ENCODE assay signal across 19 cellular contexts in the genomic region with DNA sequence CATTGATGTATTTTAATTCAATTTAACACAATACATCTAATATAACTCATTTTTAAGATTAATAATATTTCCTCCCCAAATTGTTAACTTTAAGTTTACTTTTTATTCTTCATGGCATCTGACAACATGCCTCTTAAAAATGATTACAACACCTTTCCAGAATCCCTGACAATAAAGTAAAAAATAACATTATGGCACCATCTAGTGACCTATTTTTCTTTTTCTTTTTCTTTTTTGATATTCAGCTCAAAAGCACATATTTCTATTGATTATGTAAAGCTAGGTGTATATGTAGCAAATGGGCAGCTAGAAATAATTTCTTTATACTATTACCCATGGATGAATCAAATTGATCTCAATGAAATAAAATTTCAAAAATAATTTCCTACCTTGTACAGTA.
DNase-seq lines count a peak whose midpoint lies in the region; ATAC-seq, FAIRE-seq and TF ChIP-seq lines count a peak whose summit lies in the region.
"Had no signal": no experiment of that assay in that cellular context is flagged by ENCODE, and none has a peak within 500 bp of the region (broad histone marks: within the 10 kb centered on the region; RNA-seq: fewer than 3 reads in every experiment).

No MANE protein-coding gene starts in this region.

- ATAC-seq in GM18868 (IDR thresholded peaks at IDR 0.05; ENCODE audit: unreplicated experiment) (peak; percentile 25), HG03442 (IDR thresholded peaks at IDR 0.05; ENCODE audit: unreplicated experiment) (no peak)
- ATAC-seq: left cardiac atrium had no signal

- FAIRE-seq in islet of Langerhans (lab: Jason Lieb, UNC) (peak; percentile 85), GM12891 (lab: Jason Lieb, UNC) (no peak)

- in situ Hi-C loops in ACHN (cut with HindIII; ENCODE audit: low pct_ligation_motif_present, low pct_unique_long_range_greater_than_20kb, low sequenced_read_pairs), result no loop called here
- in situ Hi-C loops in transverse colon (cut with MboI; ENCODE audit: low pct_ligation_motif_present in 1 of 4, low pct_unique_long_range_greater_than_20kb in 1 of 4, low sequenced_read_pairs in 3 of 4), result no loop called here

- no peak overlapping the region for H3K4me3 ChIP-seq in transverse colon
- H3K4me3 ChIP-seq: ascending aorta, sigmoid colon, testis had no signal

- no peaks in the 10 kb centered on the region for H3K9me3 ChIP-seq in transverse colon
- H3K9me3 ChIP-seq: ascending aorta, sigmoid colon, testis had no signal

- H3K36me3 ChIP-seq in transverse colon, result no peaks in the 10 kb centered on the region
- H3K36me3 ChIP-seq: ascending aorta, sigmoid colon had no signal

- H3K27me3 ChIP-seq in transverse colon, result no peaks in the 10 kb centered on the region
- H3K27me3 ChIP-seq: ascending aorta, sigmoid colon, testis had no signal

- H3K4me1 ChIP-seq in transverse colon, result peaks cover 0 to under 1% (median 0%) of the 10 kb centered on the region in 4 donors
- H3K4me1 ChIP-seq: ascending aorta, testis had no signal

- intact Hi-C loops in transverse colon (cut with DNase I; ENCODE audit: low total_unique reads), result no loop called here

- peak; percentile 12 for DNase-seq in ACHN
- DNase-seq in RKO (ENCODE audit: low spot score), result peak; percentile 3
- no peak for DNase-seq in transverse colon
- DNase-seq in GM12891 (ENCODE audit: insufficient read length, low spot score), result no peak
- DNase-seq: activated CD4-positive, alpha-beta T cell treated with anti-CD3 and anti-CD28 coated beads for 48 hours; activated naive CD4-positive, alpha-beta T cell; Calu3; H7; KG1; left cardiac atrium; NCI-H1417; NCI-H345; sigmoid colon; stimulated activated CD4-positive, alpha-beta T cell treated with anti-CD3 and anti-CD28 coated beads, Interleukin-2, amount 100 ng/mL, for 48 hours; testis had no signal

- no peak for TF ChIP-seq CTCF in transverse colon (IDR thresholded peaks at IDR 0.05)

- TF ChIP-seq POLR2A in transverse colon (IDR thresholded peaks at IDR 0.05) (no peak), GM12891 (IDR thresholded peaks at IDR 0.05; ENCODE audit: low read depth, low read length) (no peak)

- H3K27ac ChIP-seq in transverse colon, result no peak overlapping the region
- H3K27ac ChIP-seq: ascending aorta, sigmoid colon, testis had no signal

- no peak for TF ChIP-seq EP300 in transverse colon (IDR thresholded peaks at IDR 0.05; ENCODE audit: low read depth)

TF ChIP-seq in GM12891, 5 proteins besides CTCF, POLR2A, EP300 and RAD21:
- no peak for TF ChIP-seq PAX5 (IDR thresholded peaks at IDR 0.05; ENCODE audit: insufficient read depth, low read length, severe bottlenecking)
- no peak for TF ChIP-seq POLR2AphosphoS5 (IDR thresholded peaks at IDR 0.05; ENCODE audit: low read depth, low read length)
- no peak for TF ChIP-seq SPI1 (IDR thresholded peaks at IDR 0.05; ENCODE audit: low read depth, low read length)
- no peak for TF ChIP-seq POU2F2 (IDR thresholded peaks at IDR 0.05; ENCODE audit: low read depth, low read length)
- no peak for TF ChIP-seq TAF1 (IDR thresholded peaks at IDR 0.05; ENCODE audit: low read depth, low read length)
TF ChIP-seq in GM12891: peak in this region for 0.

Comparison
In these comparisons a context has a peak if more than half of its experiments do, and no peak if none do; other contexts are left out.
1. DNase-seq: peak in ACHN (single experiment) and RKO (single experiment); none in transverse colon (single experiment) and GM12891 (single experiment).